ENCODE assay signal across 10 cellular contexts in the genomic region with DNA sequence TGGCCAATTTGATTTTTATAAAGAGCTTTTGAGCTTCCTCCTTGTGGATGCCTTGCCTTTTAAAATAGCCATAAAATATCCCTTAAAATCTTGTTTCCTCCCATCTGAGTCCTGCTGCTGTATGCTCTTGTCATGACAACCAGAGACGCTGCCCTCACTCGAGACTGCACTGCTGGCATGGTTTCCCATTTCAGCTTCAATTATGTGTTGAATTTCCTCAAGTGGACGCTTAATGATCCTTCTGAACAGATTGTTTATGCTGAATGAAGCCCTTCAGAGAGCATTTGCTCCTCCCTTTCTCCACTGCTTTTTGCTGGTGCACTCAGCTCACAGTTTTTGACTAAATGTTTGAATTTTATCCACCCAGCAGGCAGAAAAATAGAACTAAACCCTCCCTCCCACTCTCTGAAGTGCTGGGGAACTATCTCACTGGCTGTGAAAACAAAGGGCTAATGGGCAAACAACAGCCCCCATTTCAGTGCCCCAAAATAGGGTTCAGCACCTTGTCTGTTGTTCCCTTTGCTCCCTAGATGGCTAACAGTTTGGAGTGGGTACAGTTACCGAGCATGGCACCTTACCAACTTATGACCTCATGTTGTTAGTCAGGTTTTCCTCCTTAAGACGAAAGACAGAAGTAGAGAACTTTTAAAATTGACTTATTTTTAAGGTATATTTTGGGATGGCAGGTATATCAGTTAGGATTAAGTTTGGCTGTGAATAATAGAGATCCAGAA. TPM values are rescaled to one million over a fixed set of nuclear protein-coding genes. Genes with fewer than 3 reads are reported as not detected.
DNase-seq lines count a peak whose midpoint lies in the region; TF ChIP-seq lines count a peak whose summit lies in the region.
"Had no signal": no experiment of that assay in that cellular context is flagged by ENCODE, and none has a peak within 500 bp of the region (broad histone marks: within the 10 kb centered on the region; RNA-seq: fewer than 3 reads in every experiment).

No MANE protein-coding gene starts in this region.

- no peaks in the 10 kb centered on the region for H3K27me3 ChIP-seq in prostate gland (replicated peaks; ENCODE audit: insufficient read depth)
- H3K27me3 ChIP-seq in A673 (replicated peaks; ENCODE audit: insufficient read depth, low read depth, low read length, poor library complexity), result no peaks in the 10 kb centered on the region

- no peaks in the 10 kb centered on the region for H3K9me3 Mint-ChIP-seq in activated CD4-positive, alpha-beta memory T cell treated with anti-CD3 and anti-CD28 coated beads, Interleukin-2, amount 10 ng/mL, durations not matched to agents 7 days and 5 days
- H3K9me3 Mint-ChIP-seq in activated T-helper 1 cell treated with anti-CD3 and anti-CD28 coated beads, Interleukin-12 subunit alpha, Interleukin-12 subunit beta, Interleukin-2, Interleukin-4 antibody, amounts not matched to agents 30 ng/mL and 10 ng/mL and 1 ng/mL, durations not matched to agents 14 hours and 24 hours and 36 hours, result no peaks in the 10 kb centered on the region
- H3K9me3 Mint-ChIP-seq: activated CD4-positive, alpha-beta T cell treated with anti-CD3 and anti-CD28 coated beads, Interleukin-2, amount 10 ng/mL, durations not matched to agents 7 days and 5 days; dendritic cell treated with granulocyte-macrophage colony-stimulating factor and Interleukin-4, amounts not matched to agents 40 ng/mL and 50 ng/mL, for 4 days had no signal

- TF ChIP-seq CTCF in prostate gland (IDR thresholded peaks at IDR 0.05) (no peak), A673 (conservative IDR thresholded peaks at IDR 0.05; ENCODE audit: low read depth, low read length) (no peak)

- CTCF ChIA-PET in activated CD4-positive, alpha-beta memory T cell treated with anti-CD3 and anti-CD28 coated beads, Interleukin-2, amount 10 ng/mL, durations not matched to agents 7 days and 5 days (lab: Charles Lee), result interaction anchor here (0.9 to 1.4 kb wide), 2 partner anchors 17 to 290 kb away, joined by 4 read pairs; no protein-coding TSS in a partner anchor
- CTCF ChIA-PET in A673 (lab: Charles Lee), result no interaction called here

- no peaks in the 10 kb centered on the region for H3K27me3 Mint-ChIP-seq in activated CD4-positive, alpha-beta memory T cell treated with anti-CD3 and anti-CD28 coated beads, Interleukin-2, amount 10 ng/mL, durations not matched to agents 7 days and 5 days
- no peaks in the 10 kb centered on the region for H3K27me3 Mint-ChIP-seq in activated T-helper 1 cell treated with anti-CD3 and anti-CD28 coated beads, Interleukin-12 subunit alpha, Interleukin-12 subunit beta, Interleukin-2, Interleukin-4 antibody, amounts not matched to agents 30 ng/mL and 10 ng/mL and 1 ng/mL, durations not matched to agents 14 hours and 24 hours and 36 hours (ENCODE audit: insufficient read depth)
- H3K27me3 Mint-ChIP-seq: activated CD4-positive, alpha-beta T cell treated with anti-CD3 and anti-CD28 coated beads, Interleukin-2, amount 10 ng/mL, durations not matched to agents 7 days and 5 days; dendritic cell treated with granulocyte-macrophage colony-stimulating factor and Interleukin-4, amounts not matched to agents 40 ng/mL and 50 ng/mL, for 4 days had no signal

- H3K9me3 ChIP-seq in prostate gland, result no peaks in the 10 kb centered on the region
- no peaks in the 10 kb centered on the region for H3K9me3 ChIP-seq in A673 (ENCODE audit: low read depth, low read length, poor library complexity, severe bottlenecking)

- H3K27ac ChIP-seq in prostate gland, result peak overlapping the region in 1 of 2 donors; percentile 18
- H3K27ac ChIP-seq in A673 (ENCODE audit: low read depth, low read length, poor library complexity, severe bottlenecking), result no peak overlapping the region

- H3K4me1 Mint-ChIP-seq in activated CD4-positive, alpha-beta memory T cell treated with anti-CD3 and anti-CD28 coated beads, Interleukin-2, amount 10 ng/mL, durations not matched to agents 7 days and 5 days, result peaks cover 9% of the 10 kb centered on the region
- H3K4me1 Mint-ChIP-seq in activated T-helper 1 cell treated with anti-CD3 and anti-CD28 coated beads, Interleukin-12 subunit alpha, Interleukin-12 subunit beta, Interleukin-2, Interleukin-4 antibody, amounts not matched to agents 30 ng/mL and 10 ng/mL and 1 ng/mL, durations not matched to agents 14 hours and 24 hours and 36 hours (ENCODE audit: low read depth), result peaks cover 23% of the 10 kb centered on the region

- WGBS in prostate gland, result 12% methylated on average over 5 of the region's 5 CpGs

- no peak overlapping the region for H3K27ac Mint-ChIP-seq in activated CD4-positive, alpha-beta memory T cell treated with anti-CD3 and anti-CD28 coated beads, Interleukin-2, amount 10 ng/mL, durations not matched to agents 7 days and 5 days
- no peak overlapping the region for H3K27ac Mint-ChIP-seq in activated T-helper 1 cell treated with anti-CD3 and anti-CD28 coated beads, Interleukin-12 subunit alpha, Interleukin-12 subunit beta, Interleukin-2, Interleukin-4 antibody, amounts not matched to agents 30 ng/mL and 10 ng/mL and 1 ng/mL, durations not matched to agents 14 hours and 24 hours and 36 hours
- H3K27ac Mint-ChIP-seq: activated CD4-positive, alpha-beta T cell treated with anti-CD3 and anti-CD28 coated beads, Interleukin-2, amount 10 ng/mL, durations not matched to agents 7 days and 5 days; dendritic cell treated with granulocyte-macrophage colony-stimulating factor and Interleukin-4, amounts not matched to agents 40 ng/mL and 50 ng/mL, for 4 days had no signal

- no peak overlapping the region for H3K4me3 ChIP-seq in prostate gland
- H3K4me3 ChIP-seq in A673 (ENCODE audit: low read depth, low read length, poor library complexity, severe bottlenecking), result no peak overlapping the region

- no peak overlapping the region for H3K4me3 Mint-ChIP-seq in activated CD4-positive, alpha-beta memory T cell treated with anti-CD3 and anti-CD28 coated beads, Interleukin-2, amount 10 ng/mL, durations not matched to agents 7 days and 5 days
- no peak overlapping the region for H3K4me3 Mint-ChIP-seq in activated T-helper 1 cell treated with anti-CD3 and anti-CD28 coated beads, Interleukin-12 subunit alpha, Interleukin-12 subunit beta, Interleukin-2, Interleukin-4 antibody, amounts not matched to agents 30 ng/mL and 10 ng/mL and 1 ng/mL, durations not matched to agents 14 hours and 24 hours and 36 hours
- H3K4me3 Mint-ChIP-seq: activated CD4-positive, alpha-beta T cell treated with anti-CD3 and anti-CD28 coated beads, Interleukin-2, amount 10 ng/mL, durations not matched to agents 7 days and 5 days; dendritic cell treated with granulocyte-macrophage colony-stimulating factor and Interleukin-4, amounts not matched to agents 40 ng/mL and 50 ng/mL, for 4 days had no signal

- POLR2A ChIA-PET in activated CD4-positive, alpha-beta memory T cell treated with anti-CD3 and anti-CD28 coated beads, Interleukin-2, amount 10 ng/mL, durations not matched to agents 7 days and 5 days (lab: Charles Lee), result no interaction called here
- POLR2A ChIA-PET in A673 (lab: Charles Lee; ENCODE audit: low non-redundant PET), result interaction anchor here (0.6 kb wide), 1 partner anchor 51 kb away, joined by 3 read pairs; the partner anchor contains the start of gene TBC1D22B

- H3K4me1 ChIP-seq in prostate gland (replicated peaks) (no peaks in the 10 kb centered on the region), A673 (ENCODE audit: insufficient read depth, low read length, poor library complexity, severe bottlenecking) (no peaks in the 10 kb centered on the region)

- DNase-seq in EL (peak; percentile 10), NCI-H2171 treated with DMSO at 0.1 percent for 48 hours (lab: John Stamatoyannopoulos, UW) (peak; percentile 95), dermis blood vessel endothelial cell (peak; percentile 48), prostate gland (ENCODE audit: low spot score) (peak; percentile 34), NCI-H226 (no peak), A673 (ENCODE audit: low spot score) (no peak)
- DNase-seq in activated CD4-positive, alpha-beta memory T cell treated with anti-CD3 and anti-CD28 coated beads, Interleukin-2, amount 10 ng/mL, durations not matched to agents 7 days and 5 days, result no peak
- no peak for DNase-seq in activated T-helper 1 cell treated with anti-CD3 and anti-CD28 coated beads, Interleukin-12 subunit alpha, Interleukin-12 subunit beta, Interleukin-2, Interleukin-4 antibody, amounts not matched to agents 30 ng/mL and 10 ng/mL and 1 ng/mL, durations not matched to agents 14 hours and 24 hours and 36 hours (ENCODE audit: low spot score)
- DNase-seq: activated CD4-positive, alpha-beta T cell treated with anti-CD3 and anti-CD28 coated beads, Interleukin-2, amount 10 ng/mL, durations not matched to agents 7 days and 5 days had no signal

- no TSS peak for BruUV-seq in A673 (replicated peaks; lab: Mats Ljungman, UMichigan)

- intact Hi-C loops in prostate gland (cut with DNase I), result no loop called here
- intact Hi-C loops in activated T-helper 1 cell treated with anti-CD3 and anti-CD28 coated beads, Interleukin-12 subunit alpha, Interleukin-12 subunit beta, Interleukin-2, Interleukin-4 antibody, amounts not matched to agents 30 ng/mL and 10 ng/mL and 1 ng/mL, durations not matched to agents 14 hours and 24 hours and 36 hours (cut with micrococcal nuclease), result no loop called here
- intact Hi-C loops in A673 (cut with micrococcal nuclease; ENCODE audit: unreplicated experiment), result no loop called here

- H3K36me3 ChIP-seq in prostate gland (no peaks in the 10 kb centered on the region), A673 (ENCODE audit: insufficient read depth, low read length, poor library complexity, severe bottlenecking) (no peaks in the 10 kb centered on the region)

- no peak for TF ChIP-seq POLR2A in prostate gland (IDR thresholded peaks at IDR 0.05)

- peaks cover 28% of the 10 kb centered on the region for H3K36me3 Mint-ChIP-seq in activated CD4-positive, alpha-beta memory T cell treated with anti-CD3 and anti-CD28 coated beads, Interleukin-2, amount 10 ng/mL, durations not matched to agents 7 days and 5 days (ENCODE audit: low read depth)
- peaks cover 33% of the 10 kb centered on the region for H3K36me3 Mint-ChIP-seq in activated T-helper 1 cell treated with anti-CD3 and anti-CD28 coated beads, Interleukin-12 subunit alpha, Interleukin-12 subunit beta, Interleukin-2, Interleukin-4 antibody, amounts not matched to agents 30 ng/mL and 10 ng/mL and 1 ng/mL, durations not matched to agents 14 hours and 24 hours and 36 hours (ENCODE audit: low read depth)

RNA-seq across cellular contexts. Expression of gene RNF8, which starts 45.5 kb away (rescaled TPM):
- total RNA-seq in dermis blood vessel endothelial cell (30.8 and 48.1 TPM in 2 replicates), prostate gland (10 to 100 TPM; 12.7 to 42.4 TPM), A673 (2021) (25.6 and 28.5 TPM in 2 replicates)
- 10 to 100 TPM; 23.5 to 24.0 TPM for total RNA-seq in activated CD4-positive, alpha-beta memory T cell treated with anti-CD3 and anti-CD28 coated beads, Interleukin-2, amount 10 ng/mL, durations not matched to agents 7 days and 5 days
- total RNA-seq in activated T-helper 1 cell treated with anti-CD3 and anti-CD28 coated beads, Interleukin-12 subunit alpha, Interleukin-12 subunit beta, Interleukin-2, Interleukin-4 antibody, amounts not matched to agents 30 ng/mL and 10 ng/mL and 1 ng/mL, durations not matched to agents 14 hours and 24 hours and 36 hours, result 30.0 and 34.2 TPM in 2 replicates

RNA-seq across cellular contexts. Expression of gene TMEM217, which starts 50.3 kb away (rescaled TPM):
- total RNA-seq in dermis blood vessel endothelial cell (12.1 and 12.4 TPM in 2 replicates), prostate gland (1 to 10 TPM in 1 of 2 donors, under 1 TPM in 1; 0.50 to 7.3 TPM), A673 (2021) (0.37 TPM in 1 of 2 replicates, not detected in the other)
- total RNA-seq in activated CD4-positive, alpha-beta memory T cell treated with anti-CD3 and anti-CD28 coated beads, Interleukin-2, amount 10 ng/mL, durations not matched to agents 7 days and 5 days, result 1 to 10 TPM; 1.6 to 2.1 TPM
- 7.7 and 9.9 TPM in 2 replicates for total RNA-seq in activated T-helper 1 cell treated with anti-CD3 and anti-CD28 coated beads, Interleukin-12 subunit alpha, Interleukin-12 subunit beta, Interleukin-2, Interleukin-4 antibody, amounts not matched to agents 30 ng/mL and 10 ng/mL and 1 ng/mL, durations not matched to agents 14 hours and 24 hours and 36 hours

RNA-seq across cellular contexts. Expression of gene TBC1D22B, which starts 50.7 kb away (rescaled TPM):
- 9.5 and 12.1 TPM in 2 replicates for total RNA-seq in dermis blood vessel endothelial cell
- total RNA-seq in prostate gland, result 10 to 100 TPM; 10.7 to 27.0 TPM
- total RNA-seq in activated CD4-positive, alpha-beta memory T cell treated with anti-CD3 and anti-CD28 coated beads, Interleukin-2, amount 10 ng/mL, durations not matched to agents 7 days and 5 days, result 10 to 100 TPM; 16.5 TPM
- 20.8 and 21.2 TPM in 2 replicates for total RNA-seq in activated T-helper 1 cell treated with anti-CD3 and anti-CD28 coated beads, Interleukin-12 subunit alpha, Interleukin-12 subunit beta, Interleukin-2, Interleukin-4 antibody, amounts not matched to agents 30 ng/mL and 10 ng/mL and 1 ng/mL, durations not matched to agents 14 hours and 24 hours and 36 hours
- 13.1 and 13.5 TPM in 2 replicates for total RNA-seq in A673 (2021)

Comparison
In these comparisons a context has a peak if more than half of its experiments do, and no peak if none do; other contexts are left out.
1. DNase-seq: peak in EL (single experiment), NCI-H2171 treated with DMSO at 0.1 percent for 48 hours (single experiment), dermis blood vessel endothelial cell (single experiment) and prostate gland (single experiment); none in NCI-H226 (single experiment), activated CD4-positive, alpha-beta memory T cell treated with anti-CD3 and anti-CD28 coated beads, Interleukin-2, amount 10 ng/mL, durations not matched to agents 7 days and 5 days (single experiment), activated T-helper 1 cell treated with anti-CD3 and anti-CD28 coated beads, Interleukin-12 subunit alpha, Interleukin-12 subunit beta, Interleukin-2, Interleukin-4 antibody, amounts not matched to agents 30 ng/mL and 10 ng/mL and 1 ng/mL, durations not matched to agents 14 hours and 24 hours and 36 hours (single experiment) and A673 (single experiment).